27 cellular contexts compared by ENCODE assay signal in the genomic region with DNA sequence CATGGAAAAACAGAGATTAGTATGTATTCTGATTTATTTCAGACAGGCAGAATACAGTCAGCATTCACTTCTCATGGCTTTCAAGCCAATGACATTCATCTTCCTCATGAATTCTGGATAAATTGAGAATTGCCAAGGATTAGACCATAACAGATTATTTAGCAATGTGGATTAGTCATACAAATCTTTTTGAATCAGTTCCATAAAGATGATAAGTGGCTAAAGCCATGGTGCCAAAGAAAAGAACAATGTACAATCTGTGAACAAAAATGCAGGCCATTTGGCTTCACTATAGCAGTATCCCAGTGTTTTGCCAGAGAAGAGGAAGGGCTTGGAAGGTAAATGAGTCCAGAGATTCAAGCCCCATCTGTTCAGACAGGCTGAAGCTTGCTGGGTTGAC.
DNase-seq lines count a peak whose midpoint lies in the region; ATAC-seq and TF ChIP-seq lines count a peak whose summit lies in the region.
"Had no signal": no experiment of that assay in that cellular context is flagged by ENCODE, and none has a peak within 500 bp of the region (broad histone marks: within the 10 kb centered on the region; RNA-seq: fewer than 3 reads in every experiment).

No MANE protein-coding gene starts in this region.

- H3K9me3 Mint-ChIP-seq in WTC11: peaks cover 4% of the 10 kb centered on the region; the same call in 1 of the 2 replicates
- H3K9me3 Mint-ChIP-seq: GM23338 had no signal

- no peak overlapping the region for H3K27ac Mint-ChIP-seq in WTC11
- H3K27ac Mint-ChIP-seq: GM23338, T-helper 17 cell had no signal

- H3K4me3 ChIP-seq in brain microvascular endothelial cell (ENCODE audit: low read depth, low read length) (no peak overlapping the region), breast epithelium (no peak overlapping the region)
- H3K4me3 ChIP-seq: cardiac muscle cell, GM23338, hepatocyte, lower lobe of right lung, psoas muscle, skin epidermis had no signal

- no peak for ATAC-seq in WTC11
- ATAC-seq in HG03460 (IDR thresholded peaks at IDR 0.05; ENCODE audit: unreplicated experiment): no peak
- ATAC-seq: foreskin keratinocyte, GM23338, lower lobe of right lung, PC-3, psoas muscle, T-helper 17 cell had no signal

- POLR2A ChIA-PET in WTC11 (lab: Charles Lee): no interaction called here

- CTCF ChIA-PET in WTC11 (lab: Charles Lee): no interaction called here

- TF ChIP-seq POLR2A in breast epithelium (IDR thresholded peaks at IDR 0.05): no peak

- H3K27ac ChIP-seq in brain microvascular endothelial cell: no peak overlapping the region
- no peak overlapping the region for H3K27ac ChIP-seq in breast epithelium
- H3K27ac ChIP-seq: C4-2B, cardiac muscle cell, foreskin keratinocyte, hepatocyte, KMS-11, lower lobe of right lung, psoas muscle, skin epidermis had no signal

- H3K4me1 ChIP-seq in breast epithelium: no peaks in the 10 kb centered on the region
- H3K4me1 ChIP-seq: foreskin keratinocyte, lower lobe of right lung, psoas muscle had no signal

- H3K27me3 ChIP-seq in brain microvascular endothelial cell (replicated peaks): no peaks in the 10 kb centered on the region
- no peaks in the 10 kb centered on the region for H3K27me3 ChIP-seq in breast epithelium
- H3K27me3 ChIP-seq: cardiac muscle cell, hepatocyte had no signal

- in situ Hi-C loops in brain microvascular endothelial cell (cut with HindIII; ENCODE audit: low pct_ligation_motif_present, low sequenced_read_pairs): no loop called here

- no peak overlapping the region for H3K4me3 Mint-ChIP-seq in WTC11
- H3K4me3 Mint-ChIP-seq: GM23338, T-helper 17 cell had no signal

- no peaks in the 10 kb centered on the region for H3K4me1 Mint-ChIP-seq in WTC11
- H3K4me1 Mint-ChIP-seq: GM23338, T-helper 17 cell had no signal

- no peaks in the 10 kb centered on the region for H3K36me3 Mint-ChIP-seq in WTC11

- no peaks in the 10 kb centered on the region for H3K9me3 ChIP-seq in breast epithelium
- H3K9me3 ChIP-seq: lower lobe of right lung, psoas muscle had no signal

- no peaks in the 10 kb centered on the region for H3K27me3 Mint-ChIP-seq in WTC11 (ENCODE audit: low read depth)
- H3K27me3 Mint-ChIP-seq: T-helper 17 cell had no signal

- TF ChIP-seq CTCF in brain microvascular endothelial cell (IDR thresholded peaks at IDR 0.05; ENCODE audit: low read depth, low read length, missing control alignments) (no peak), WTC11 (IDR thresholded peaks at IDR 0.05) (no peak), breast epithelium (IDR thresholded peaks at IDR 0.05) (no peak)

- DNase-seq in D341Med (ENCODE audit: low spot score): peak; percentile 44
- DNase-seq in NCI-H1105 treated with DMSO at 0.1 percent for 48 hours (lab: John Stamatoyannopoulos, UW): peak; percentile 97
- DNase-seq in NCI-H524 (lab: John Stamatoyannopoulos, UW): peak; percentile 92 to 98
- peak; percentile 4 for DNase-seq in brain microvascular endothelial cell
- no peak for DNase-seq in WTC11 (ENCODE audit: low spot score)
- no peak for DNase-seq in HuH-7 (ENCODE audit: low spot score)
- DNase-seq in breast epithelium (ENCODE audit: low spot score in 2 of 2): no peak
- DNase-seq: activated CD4-positive, alpha-beta T cell treated with anti-CD3 and anti-CD28 coated beads, Interleukin-2, amount 50 U/mL, for 4 hours; activated effector memory CD4-positive, alpha-beta T cell treated with anti-CD3 and anti-CD28 coated beads, Interleukin-2, amount 50 U/mL, for 16 hours; dermis blood vessel endothelial cell; islet precursor cell; lower lobe of right lung; NCI-H526; PC-3; psoas muscle; SIG-M5; stimulated activated naive CD4-positive, alpha-beta T cell treated with Interleukin-2 at 50 U/mL for 16 hours; T-helper 17 cell; trophoblast cell had no signal

- intact Hi-C loops in breast epithelium (cut with DNase I; ENCODE audit: low total_unique reads): no loop called here

- H3K36me3 ChIP-seq in brain microvascular endothelial cell (replicated peaks) (no peaks in the 10 kb centered on the region), breast epithelium (no peaks in the 10 kb centered on the region)
- H3K36me3 ChIP-seq: cardiac muscle cell, lower lobe of right lung had no signal

TF ChIP-seq in WTC11, 78 proteins besides CTCF, POLR2A, EP300 and RAD21 (continues in another document):
- TF ChIP-seq, protein P1, sequence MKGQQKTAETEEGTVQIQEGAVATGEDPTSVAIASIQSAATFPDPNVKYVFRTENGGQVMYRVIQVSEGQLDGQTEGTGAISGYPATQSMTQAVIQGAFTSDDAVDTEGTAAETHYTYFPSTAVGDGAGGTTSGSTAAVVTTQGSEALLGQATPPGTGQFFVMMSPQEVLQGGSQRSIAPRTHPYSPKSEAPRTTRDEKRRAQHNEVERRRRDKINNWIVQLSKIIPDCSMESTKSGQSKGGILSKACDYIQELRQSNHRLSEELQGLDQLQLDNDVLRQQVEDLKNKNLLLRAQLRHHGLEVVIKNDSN (CRISPR knock-in tag; IDR thresholded peaks at IDR 0.05): no peak
- TF ChIP-seq SMAD4 (CRISPR knock-in tag; IDR thresholded peaks at IDR 0.05) (no peak), FOXK1 (CRISPR knock-in tag; IDR thresholded peaks at IDR 0.05) (no peak), IRF2 (CRISPR knock-in tag; IDR thresholded peaks at IDR 0.05; ENCODE audit: borderline replicate concordance, low read depth) (no peak), ZNF232 (CRISPR knock-in tag; IDR thresholded peaks at IDR 0.05) (no peak), MXD4 (CRISPR knock-in tag; IDR thresholded peaks at IDR 0.05; ENCODE audit: borderline replicate concordance) (no peak), TCF7 (CRISPR knock-in tag; IDR thresholded peaks at IDR 0.05; ENCODE audit: low read depth) (no peak), ZNF121 (CRISPR knock-in tag; IDR thresholded peaks at IDR 0.05) (no peak), SP1 (CRISPR knock-in tag; conservative IDR thresholded peaks at IDR 0.05) (no peak)
- TF ChIP-seq, protein P2, sequence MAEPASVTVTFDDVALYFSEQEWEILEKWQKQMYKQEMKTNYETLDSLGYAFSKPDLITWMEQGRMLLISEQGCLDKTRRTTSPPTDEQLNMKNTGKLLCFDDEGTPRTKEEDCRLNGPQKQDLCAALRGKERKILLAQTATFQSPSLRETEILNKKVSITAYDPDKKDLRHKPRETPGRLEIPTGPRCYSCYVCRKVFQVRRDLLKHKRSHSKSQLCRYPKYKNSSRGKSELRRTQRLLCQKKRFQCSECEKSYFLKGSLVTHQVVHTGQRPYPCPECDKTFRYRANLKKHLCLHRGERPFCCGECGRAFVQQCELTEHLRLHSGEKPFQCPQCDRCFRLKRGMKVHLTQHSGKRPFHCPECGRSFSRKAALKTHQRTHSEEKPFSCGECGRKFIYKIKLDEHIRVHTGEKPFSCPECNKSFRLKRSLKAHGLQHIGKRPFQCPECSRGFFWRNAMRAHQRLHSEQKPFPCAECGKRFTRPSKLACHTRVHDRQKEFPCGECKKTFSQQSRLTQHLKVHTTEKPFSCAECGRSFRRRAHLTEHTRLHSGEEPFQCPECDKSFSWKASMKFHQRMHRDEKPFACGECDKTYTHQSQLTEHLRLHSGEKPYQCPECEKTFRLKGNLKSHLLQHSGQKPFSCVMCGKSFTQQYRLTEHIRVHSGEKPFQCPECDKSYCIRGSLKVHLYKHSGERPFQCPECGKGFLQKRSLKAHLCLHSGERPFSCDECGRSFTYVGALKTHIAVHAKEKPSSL (CRISPR knock-in tag; conservative IDR thresholded peaks at IDR 0.05): no peak
- TF ChIP-seq, protein P3, sequence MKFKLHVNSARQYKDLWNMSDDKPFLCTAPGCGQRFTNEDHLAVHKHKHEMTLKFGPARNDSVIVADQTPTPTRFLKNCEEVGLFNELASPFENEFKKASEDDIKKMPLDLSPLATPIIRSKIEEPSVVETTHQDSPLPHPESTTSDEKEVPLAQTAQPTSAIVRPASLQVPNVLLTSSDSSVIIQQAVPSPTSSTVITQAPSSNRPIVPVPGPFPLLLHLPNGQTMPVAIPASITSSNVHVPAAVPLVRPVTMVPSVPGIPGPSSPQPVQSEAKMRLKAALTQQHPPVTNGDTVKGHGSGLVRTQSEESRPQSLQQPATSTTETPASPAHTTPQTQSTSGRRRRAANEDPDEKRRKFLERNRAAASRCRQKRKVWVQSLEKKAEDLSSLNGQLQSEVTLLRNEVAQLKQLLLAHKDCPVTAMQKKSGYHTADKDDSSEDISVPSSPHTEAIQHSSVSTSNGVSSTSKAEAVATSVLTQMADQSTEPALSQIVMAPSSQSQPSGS (CRISPR knock-in tag; IDR thresholded peaks at IDR 0.05; ENCODE audit: borderline replicate concordance, low read depth): no peak
- TF ChIP-seq, protein P4, sequence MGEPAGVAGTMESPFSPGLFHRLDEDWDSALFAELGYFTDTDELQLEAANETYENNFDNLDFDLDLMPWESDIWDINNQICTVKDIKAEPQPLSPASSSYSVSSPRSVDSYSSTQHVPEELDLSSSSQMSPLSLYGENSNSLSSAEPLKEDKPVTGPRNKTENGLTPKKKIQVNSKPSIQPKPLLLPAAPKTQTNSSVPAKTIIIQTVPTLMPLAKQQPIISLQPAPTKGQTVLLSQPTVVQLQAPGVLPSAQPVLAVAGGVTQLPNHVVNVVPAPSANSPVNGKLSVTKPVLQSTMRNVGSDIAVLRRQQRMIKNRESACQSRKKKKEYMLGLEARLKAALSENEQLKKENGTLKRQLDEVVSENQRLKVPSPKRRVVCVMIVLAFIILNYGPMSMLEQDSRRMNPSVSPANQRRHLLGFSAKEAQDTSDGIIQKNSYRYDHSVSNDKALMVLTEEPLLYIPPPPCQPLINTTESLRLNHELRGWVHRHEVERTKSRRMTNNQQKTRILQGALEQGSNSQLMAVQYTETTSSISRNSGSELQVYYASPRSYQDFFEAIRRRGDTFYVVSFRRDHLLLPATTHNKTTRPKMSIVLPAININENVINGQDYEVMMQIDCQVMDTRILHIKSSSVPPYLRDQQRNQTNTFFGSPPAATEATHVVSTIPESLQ (CRISPR knock-in tag; IDR thresholded peaks at IDR 0.05): no peak
- TF ChIP-seq, protein P5, sequence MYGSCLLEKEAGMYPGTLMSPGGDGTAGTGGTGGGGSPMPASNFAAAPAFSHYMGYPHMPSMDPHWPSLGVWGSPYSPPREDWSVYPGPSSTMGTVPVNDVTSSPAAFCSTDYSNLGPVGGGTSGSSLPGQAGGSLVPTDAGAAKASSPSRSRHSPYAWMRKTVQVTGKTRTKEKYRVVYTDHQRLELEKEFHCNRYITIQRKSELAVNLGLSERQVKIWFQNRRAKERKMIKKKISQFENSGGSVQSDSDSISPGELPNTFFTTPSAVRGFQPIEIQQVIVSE (CRISPR knock-in tag; IDR thresholded peaks at IDR 0.05; ENCODE audit: borderline replicate concordance): no peak

Comparison
In these comparisons a context has a peak if more than half of its experiments do, and no peak if none do; other contexts are left out.
1. DNase-seq: peak in D341Med (single experiment), NCI-H1105 treated with DMSO at 0.1 percent for 48 hours (single experiment), NCI-H524 (2 of 2) and brain microvascular endothelial cell (single experiment); none in WTC11 (single experiment), HuH-7 (single experiment) and breast epithelium (0 of 2).